Comparison of ENCODE assay signal across 17 cellular contexts in genomic region chr6:26094036-26094435, GRCh38. TPM values are rescaled to one million over a fixed set of nuclear protein-coding genes. Genes with fewer than 3 reads are reported as not detected.
A peak's percentile ranks its signal among the peaks of the same experiment; 100 is the strongest.
DNase-seq lines count a peak whose midpoint lies in the region; ATAC-seq, FAIRE-seq and TF ChIP-seq lines count a peak whose summit lies in the region.
"Had no signal": no experiment of that assay in that cellular context is flagged by ENCODE, and none has a peak within 500 bp of the region (broad histone marks: within the 10 kb centered on the region; RNA-seq: fewer than 3 reads in every experiment).

No MANE protein-coding gene starts in this region.

- H3K4me2 ChIP-seq in K562 (ENCODE audit: insufficient read depth, low read length) (no peak overlapping the region), GM23338 (no peak overlapping the region)

- TF ChIP-seq POLR2A in K562 (conservative IDR thresholded peaks at IDR 0.05) = no peak

- TF ChIP-seq CTCF in K562 (IDR thresholded peaks at IDR 0.05 in 2 of 3, conservative IDR thresholded peaks at IDR 0.05 in 1 of 3; ENCODE audit: insufficient read depth in 2 of 3, low read depth in 1 of 3, low read length in 3 of 3) (no peak), upper lobe of right lung (IDR thresholded peaks at IDR 0.05) (no peak), GM23338 (conservative IDR thresholded peaks at IDR 0.05; ENCODE audit: low read depth in 2 of 2) (no peak)

- POLR2A ChIA-PET in activated CD4-positive, alpha-beta T cell treated with anti-CD3 and anti-CD28 coated beads, Interleukin-2, amount 10 ng/mL, durations not matched to agents 7 days and 5 days (lab: Charles Lee) = no interaction called here
- POLR2A ChIA-PET in K562 (lab: Yijun Ruan, JAX) = interaction anchor here (0.6 to 6.3 kb wide), 12 partner anchors 9 to 105 kb away, joined by 3 to 48 read pairs (median 4); a partner anchor contains a TSS

- H3K9me3 Mint-ChIP-seq in activated CD4-positive, alpha-beta T cell treated with anti-CD3 and anti-CD28 coated beads, Interleukin-2, amount 10 ng/mL, durations not matched to agents 24 days and 14 days = no peaks in the 10 kb centered on the region
- no peaks in the 10 kb centered on the region for H3K9me3 Mint-ChIP-seq in activated CD4-positive, alpha-beta T cell treated with anti-CD3 and anti-CD28 coated beads, Interleukin-2, amount 10 ng/mL, durations not matched to agents 7 days and 5 days
- H3K9me3 Mint-ChIP-seq in IgD-negative memory B cell (peaks cover 0 to 6% (median 2%) of the 10 kb centered on the region in 3 donors), GM23338 (no peaks in the 10 kb centered on the region)
- H3K9me3 Mint-ChIP-seq: CD4-positive, alpha-beta memory T cell; H9 had no signal

- CTCF ChIA-PET in activated CD4-positive, alpha-beta T cell treated with anti-CD3 and anti-CD28 coated beads, Interleukin-2, amount 10 ng/mL, durations not matched to agents 7 days and 5 days (lab: Charles Lee) = interaction anchor here (1.0 to 21.0 kb wide), 2 partner anchors 8 to 27 kb away, joined by 3 to 326 read pairs; no protein-coding TSS in a partner anchor
- CTCF ChIA-PET in K562 (lab: Yijun Ruan, JAX; ENCODE audit: low intra/inter-chr PET ratio) = interaction anchor here (8.4 kb wide), 1 partner anchor 31 kb away, joined by 131 read pairs; no protein-coding TSS in a partner anchor

- H2AFZ ChIP-seq in K562 (ENCODE audit: low read depth, low read length) (no peak overlapping the region), GM23338 (no peak overlapping the region)

- peaks cover 7% of the 10 kb centered on the region for H3K27me3 Mint-ChIP-seq in activated CD4-positive, alpha-beta T cell treated with anti-CD3 and anti-CD28 coated beads, Interleukin-2, amount 10 ng/mL, durations not matched to agents 24 days and 14 days
- H3K27me3 Mint-ChIP-seq in activated CD4-positive, alpha-beta T cell treated with anti-CD3 and anti-CD28 coated beads, Interleukin-2, amount 10 ng/mL, durations not matched to agents 7 days and 5 days = peaks cover 9% of the 10 kb centered on the region
- H3K27me3 Mint-ChIP-seq in IgD-negative memory B cell (no peaks in the 10 kb centered on the region), GM23338 (ENCODE audit: insufficient read depth, low read depth, poor library complexity) (peaks cover 4% of the 10 kb centered on the region)

- peaks cover 29% of the 10 kb centered on the region for H3K4me1 Mint-ChIP-seq in activated CD4-positive, alpha-beta T cell treated with anti-CD3 and anti-CD28 coated beads, Interleukin-2, amount 10 ng/mL, durations not matched to agents 24 days and 14 days
- peaks cover 28% of the 10 kb centered on the region for H3K4me1 Mint-ChIP-seq in activated CD4-positive, alpha-beta T cell treated with anti-CD3 and anti-CD28 coated beads, Interleukin-2, amount 10 ng/mL, durations not matched to agents 7 days and 5 days
- H3K4me1 Mint-ChIP-seq in IgD-negative memory B cell (peaks cover 29 to 47% (median 40%) of the 10 kb centered on the region in 3 donors), GM23338 (peaks cover 13% of the 10 kb centered on the region; the same call in 2 of the 3 replicates)

- H3K36me3 ChIP-seq in K562 (ENCODE audit: control insufficient read depth, insufficient read depth, low read length) (no peaks in the 10 kb centered on the region), upper lobe of right lung (no peaks in the 10 kb centered on the region), GM23338 (ENCODE audit: insufficient read depth) (no peaks in the 10 kb centered on the region)

- H4K20me1 ChIP-seq in K562 (replicated peaks; ENCODE audit: control insufficient read depth, insufficient read depth, low read length) = no peaks in the 10 kb centered on the region
- no peaks in the 10 kb centered on the region for H4K20me1 ChIP-seq in GM23338 (replicated peaks; ENCODE audit: insufficient read depth)

- H3K36me3 Mint-ChIP-seq in activated CD4-positive, alpha-beta T cell treated with anti-CD3 and anti-CD28 coated beads, Interleukin-2, amount 10 ng/mL, durations not matched to agents 24 days and 14 days (ENCODE audit: low read depth) = no peaks in the 10 kb centered on the region
- no peaks in the 10 kb centered on the region for H3K36me3 Mint-ChIP-seq in activated CD4-positive, alpha-beta T cell treated with anti-CD3 and anti-CD28 coated beads, Interleukin-2, amount 10 ng/mL, durations not matched to agents 7 days and 5 days (ENCODE audit: low read depth)
- H3K36me3 Mint-ChIP-seq in IgD-negative memory B cell = peaks cover 4% of the 10 kb centered on the region
- no peaks in the 10 kb centered on the region; the same call in 2 of the 3 replicates for H3K36me3 Mint-ChIP-seq in GM23338 (ENCODE audit: low read depth)

- no peaks in the 10 kb centered on the region for H3K27me3 ChIP-seq in K562 (ENCODE audit: control insufficient read depth in 2 of 2, insufficient read depth in 2 of 2, low read length in 2 of 2)
- H3K27me3 ChIP-seq in upper lobe of right lung = no peaks in the 10 kb centered on the region
- no peaks in the 10 kb centered on the region for H3K27me3 ChIP-seq in GM23338 (ENCODE audit: insufficient read depth)

- H3K79me2 ChIP-seq in K562 (ENCODE audit: control insufficient read depth, insufficient read depth, low read length) (no peaks in the 10 kb centered on the region), GM23338 (replicated peaks; ENCODE audit: insufficient read depth) (no peaks in the 10 kb centered on the region)

- H3K9ac ChIP-seq in K562 (ENCODE audit: insufficient read depth in 1 of 2, low read depth in 2 of 2, low read length in 2 of 2) = no peak overlapping the region; a peak in 1 of 4 replicates

- TF ChIP-seq EP300 in K562 (IDR thresholded peaks at IDR 0.05; ENCODE audit: low read length) = no peak

- no peak for FAIRE-seq in K562 (lab: Jason Lieb, UNC)
- FAIRE-seq: GM12892, GM18507, H1, HepG2 had no signal

- H3K9me2 ChIP-seq in GM23338 (ENCODE audit: insufficient read depth) = peaks cover 5% of the 10 kb centered on the region; the same call in 1 of the 2 replicates

- no peak for DNase-seq in activated CD4-positive, alpha-beta T cell treated with anti-CD3 and anti-CD28 coated beads, Interleukin-2, amount 10 ng/mL, durations not matched to agents 24 days and 14 days
- no peak for DNase-seq in activated CD4-positive, alpha-beta T cell treated with anti-CD3 and anti-CD28 coated beads, Interleukin-2, amount 10 ng/mL, durations not matched to agents 7 days and 5 days
- DNase-seq in K562 (ENCODE audit: extremely low read depth in 1 of 4, low spot score in 3 of 4) (no peak), upper lobe of right lung (no peak), NCI-H1092 (lab: John Stamatoyannopoulos, UW) (no peak), GM23338 (ENCODE audit: low spot score) (no peak)
- DNase-seq: CD4-positive, alpha-beta memory T cell; DMS153; DMS79; GDM1; H9 had no signal

- BruUV-seq in K562 (replicated peaks; lab: Mats Ljungman, UMichigan) = no TSS peak

- WGBS in K562 (ENCODE audit: insufficient coverage, low coverage, missing lambda C conversion rate) = 44% methylated on average over 5 of the region's 5 CpGs

- intact Hi-C loops in activated CD4-positive, alpha-beta T cell treated with anti-CD3 and anti-CD28 coated beads, Interleukin-2, amount 10 ng/mL, durations not matched to agents 24 days and 14 days (cut with micrococcal nuclease) = no loop called here
- intact Hi-C loops in K562 (cut with micrococcal nuclease) = no loop called here
- intact Hi-C loops in upper lobe of right lung (cut with DNase I) = no loop called here

- no peak for TF ChIP-seq RAD21 in K562 (CRISPR knock-in tag; conservative IDR thresholded peaks at IDR 0.05 in 1 of 2, IDR thresholded peaks at IDR 0.05 in 1 of 2)

- no peaks in the 10 kb centered on the region for H3K9me1 ChIP-seq in K562 (ENCODE audit: control insufficient read depth, insufficient read depth, low read length)

- no peak overlapping the region for H3K4me3 ChIP-seq in K562
- H3K4me3 ChIP-seq in upper lobe of right lung = no peak overlapping the region
- H3K4me3 ChIP-seq in GM23338 = no peak overlapping the region

- H3K4me1 ChIP-seq in K562 (replicated peaks in 1 of 2; ENCODE audit: control insufficient read depth in 2 of 2, insufficient read depth in 2 of 2, low read length in 2 of 2) (no peaks in the 10 kb centered on the region), upper lobe of right lung (no peaks in the 10 kb centered on the region), GM23338 (ENCODE audit: insufficient read depth) (no peaks in the 10 kb centered on the region)

- H3K27ac ChIP-seq in K562 (ENCODE audit: extremely low read depth, low read depth, low read length) = no peak overlapping the region
- H3K27ac ChIP-seq in upper lobe of right lung = no peak overlapping the region
- H3K27ac ChIP-seq in GM23338 (ENCODE audit: low read depth) = no peak overlapping the region
- H3K27ac ChIP-seq: C4-2B had no signal

- peak overlapping the region; percentile 51 for H3K27ac Mint-ChIP-seq in activated CD4-positive, alpha-beta T cell treated with anti-CD3 and anti-CD28 coated beads, Interleukin-2, amount 10 ng/mL, durations not matched to agents 24 days and 14 days
- H3K27ac Mint-ChIP-seq in activated CD4-positive, alpha-beta T cell treated with anti-CD3 and anti-CD28 coated beads, Interleukin-2, amount 10 ng/mL, durations not matched to agents 7 days and 5 days = no peak overlapping the region
- H3K27ac Mint-ChIP-seq in IgD-negative memory B cell (peak overlapping the region in 2 of 3 donors; percentile 41 to 89), GM23338 (no peak overlapping the region)
- H3K27ac Mint-ChIP-seq: CD4-positive, alpha-beta memory T cell; H9 had no signal

- in situ Hi-C loops in K562 (cut with MboI) = no loop called here

- peak; percentile 38; the same call in 1 of the 3 replicates for ATAC-seq in K562
- ATAC-seq in upper lobe of right lung = peak; percentile 22
- ATAC-seq in GM23338 = no peak
- ATAC-seq: HepG2 had no signal

- H3K9me3 ChIP-seq in K562 (replicated peaks; ENCODE audit: control insufficient read depth, insufficient read depth, low read depth, low read length) (no peaks in the 10 kb centered on the region), upper lobe of right lung (no peaks in the 10 kb centered on the region)

- H3K4me3 Mint-ChIP-seq in activated CD4-positive, alpha-beta T cell treated with anti-CD3 and anti-CD28 coated beads, Interleukin-2, amount 10 ng/mL, durations not matched to agents 24 days and 14 days = no peak overlapping the region
- no peak overlapping the region for H3K4me3 Mint-ChIP-seq in activated CD4-positive, alpha-beta T cell treated with anti-CD3 and anti-CD28 coated beads, Interleukin-2, amount 10 ng/mL, durations not matched to agents 7 days and 5 days
- H3K4me3 Mint-ChIP-seq in IgD-negative memory B cell = no peak overlapping the region
- no peak overlapping the region for H3K4me3 Mint-ChIP-seq in GM23338
- H3K4me3 Mint-ChIP-seq: CD4-positive, alpha-beta memory T cell; H9 had no signal

- no peaks in the 10 kb centered on the region for H3F3A ChIP-seq in GM23338 (replicated peaks; ENCODE audit: low read depth)

RNA-seq across cellular contexts. Expression of gene HFE, which starts 6.8 kb away (rescaled TPM):
- 0.12 and 0.50 TPM in 2 replicates for total RNA-seq in activated CD4-positive, alpha-beta T cell treated with anti-CD3 and anti-CD28 coated beads, Interleukin-2, amount 10 ng/mL, durations not matched to agents 24 days and 14 days
- total RNA-seq in activated CD4-positive, alpha-beta T cell treated with anti-CD3 and anti-CD28 coated beads, Interleukin-2, amount 10 ng/mL, durations not matched to agents 7 days and 5 days = 1 to 10 TPM; 3.0 to 3.5 TPM
- polyA plus RNA-seq in IgD-negative memory B cell (7.2 TPM), K562 (2011; rRNA removed) (0.54 and 1.1 TPM in 2 replicates), K562 (2014; fragmentation: Illumina TruSeq; extraction: Trizol) (0.78 and 0.89 TPM in 2 replicates), K562 (2014; fragmentation: Nextera tagmentation; extraction: Ambion mirVana) (under 1 TPM; 0.17 to 0.31 TPM), K562 (2014; rRNA removed) (0.84 and 1.2 TPM in 2 replicates), GM23338 (2016; fragmentation: Nextera tagmentation; extraction: Ambion mirVana) (0.38 and 0.53 TPM in 2 replicates)
- 2.3 and 3.3 TPM in 2 replicates for total RNA-seq in K562 (2011; cell fraction: chromatin; rRNA removed; ENCODE audit: low replicate concordance)
- 1.3 and 2.2 TPM in 2 replicates for total RNA-seq in K562 (2011; cell fraction: nucleolus; rRNA removed)
- 2.1 and 3.3 TPM in 2 replicates for total RNA-seq in K562 (2011; cell fraction: nucleoplasm; rRNA removed)
- total RNA-seq in K562 (2014; rRNA removed) (0.14 and 0.73 TPM in 2 replicates), K562 (2014; rRNA removed; fragmentation: Illumina TruSeq; extraction: Trizol) (0.76 and 1.1 TPM in 2 replicates), K562 (2015; rRNA removed; fragmentation: Illumina TruSeq; extraction: Trizol) (1.2 and 1.3 TPM in 2 replicates), K562 (2021) (0.58 and 0.98 TPM in 2 replicates), upper lobe of right lung (9.2 TPM)
- polyA plus RNA-seq in K562 (2011; cell fraction: cytosol; rRNA removed) = 0.66 and 0.88 TPM in 2 replicates
- 0.65 and 0.95 TPM in 2 replicates for polyA plus RNA-seq in K562 (2011; cell fraction: nucleus; rRNA removed)
- polyA plus RNA-seq in K562 (2012) = 1.8 and 2.4 TPM in 2 replicates
- 1.3 and 1.7 TPM in 2 replicates for polyA minus RNA-seq in K562 (2011; rRNA and poly(A)+ RNA removed)
- 0.95 TPM in 1 of 2 replicates, not detected in the other for polyA minus RNA-seq in K562 (2011; cell fraction: cytosol; rRNA and poly(A)+ RNA removed)
- 0.44 and 0.94 TPM in 2 replicates for polyA minus RNA-seq in K562 (2011; cell fraction: nucleus; rRNA and poly(A)+ RNA removed)
- total RNA-seq in GM23338 (2014; rRNA removed; shearing (Covaris generic)) = 0.63 and 0.78 TPM in 2 replicates

Comparison
In these comparisons a context has a peak if more than half of its experiments do, and no peak if none do; other contexts are left out.
1. H3K27ac Mint-ChIP-seq: peak in activated CD4-positive, alpha-beta T cell treated with anti-CD3 and anti-CD28 coated beads, Interleukin-2, amount 10 ng/mL, durations not matched to agents 24 days and 14 days (single experiment) and IgD-negative memory B cell (2 of 3); none in activated CD4-positive, alpha-beta T cell treated with anti-CD3 and anti-CD28 coated beads, Interleukin-2, amount 10 ng/mL, durations not matched to agents 7 days and 5 days (single experiment) and GM23338 (single experiment).